In genomic region chr19:42079886-42080763, GRCh38 we compare ENCODE assay signal across 26 cellular contexts. TPM values are rescaled to one million over a fixed set of nuclear protein-coding genes. Genes with fewer than 3 reads are reported as not detected.
A peak's percentile ranks its signal among the peaks of the same experiment; 100 is the strongest.
DNase-seq lines count a peak whose midpoint lies in the region; ATAC-seq, FAIRE-seq and TF ChIP-seq lines count a peak whose summit lies in the region.
"Had no signal": no experiment of that assay in that cellular context is flagged by ENCODE, and none has a peak within 500 bp of the region (broad histone marks: within the 10 kb centered on the region; RNA-seq: fewer than 3 reads in every experiment).

No MANE protein-coding gene starts in this region.

- no peaks in the 10 kb centered on the region for H3K27me3 Mint-ChIP-seq in natural killer cell treated with Interleukin-12 subunit alpha and Interleukin-12 subunit beta and Interleukin-15 and Interleukin-18, amount 100 ng/mL, for 72 hours
- H3K27me3 Mint-ChIP-seq in natural killer cell (ENCODE audit: low read depth in 2 of 2) (no peaks in the 10 kb centered on the region), neural crest cell (ENCODE audit: low read depth) (no peaks in the 10 kb centered on the region)

- no peaks in the 10 kb centered on the region for H3K9me1 ChIP-seq in K562 (ENCODE audit: control insufficient read depth, insufficient read depth, low read length)

- H2AFZ ChIP-seq in K562 (ENCODE audit: low read depth, low read length), result no peak overlapping the region

- POLR2A ChIA-PET in K562 (lab: Yijun Ruan, JAX), result interaction anchor here (1.5 kb wide), 1 partner anchor 13 kb away, joined by 3 read pairs; no protein-coding TSS in a partner anchor

- H3K9me3 ChIP-seq in K562 (replicated peaks; ENCODE audit: control insufficient read depth, insufficient read depth, low read depth, low read length), result no peaks in the 10 kb centered on the region
- H3K9me3 ChIP-seq: BLaER1 had no signal

- H3K4me3 ChIP-seq in K562, result no peak overlapping the region
- H3K4me3 ChIP-seq: BLaER1 had no signal

- no peaks in the 10 kb centered on the region for H3K27me3 ChIP-seq in K562 (ENCODE audit: control insufficient read depth in 2 of 2, insufficient read depth in 2 of 2, low read length in 2 of 2)
- H3K27me3 ChIP-seq: BLaER1 had no signal

- TF ChIP-seq EP300 in K562 (IDR thresholded peaks at IDR 0.05; ENCODE audit: low read length), result no peak

- BruUV-seq in K562 (replicated peaks; lab: Mats Ljungman, UMichigan), result no TSS peak

- 96% methylated on average over 29 of the region's 44 CpGs for WGBS in K562 (ENCODE audit: insufficient coverage, low coverage, missing lambda C conversion rate)

- no peak overlapping the region; a peak in 1 of 4 replicates for H3K9ac ChIP-seq in K562 (ENCODE audit: insufficient read depth in 1 of 2, low read depth in 2 of 2, low read length in 2 of 2)
- H3K9ac ChIP-seq: BLaER1 had no signal

- H4K20me1 ChIP-seq in K562 (replicated peaks; ENCODE audit: control insufficient read depth, insufficient read depth, low read length), result peaks cover 17% of the 10 kb centered on the region

- no peak overlapping the region for H3K4me3 Mint-ChIP-seq in natural killer cell treated with Interleukin-12 subunit alpha and Interleukin-12 subunit beta and Interleukin-15 and Interleukin-18, amount 100 ng/mL, for 72 hours
- H3K4me3 Mint-ChIP-seq in natural killer cell (no peak overlapping the region), neural crest cell (peak overlapping the region; percentile 41)

- CTCF ChIA-PET in K562 (lab: Yijun Ruan, JAX; ENCODE audit: low intra/inter-chr PET ratio), result no interaction called here

- H3K36me3 Mint-ChIP-seq in natural killer cell treated with Interleukin-12 subunit alpha and Interleukin-12 subunit beta and Interleukin-15 and Interleukin-18, amount 100 ng/mL, for 72 hours, result peaks cover 9% of the 10 kb centered on the region
- H3K36me3 Mint-ChIP-seq in natural killer cell (no peaks in the 10 kb centered on the region), neural crest cell (ENCODE audit: low read depth) (peaks cover 15% of the 10 kb centered on the region)

- no peak for FAIRE-seq in K562 (lab: Jason Lieb, UNC)
- FAIRE-seq: A204.1, D721Med had no signal

- peaks cover 45% of the 10 kb centered on the region for H3K36me3 ChIP-seq in K562 (ENCODE audit: control insufficient read depth, insufficient read depth, low read length)

- intact Hi-C loops in natural killer cell (cut with micrococcal nuclease), result no loop called here
- intact Hi-C loops in K562 (cut with micrococcal nuclease), result no loop called here

- H3K27ac ChIP-seq in K562 (ENCODE audit: extremely low read depth, low read depth, low read length), result no peak overlapping the region
- H3K27ac ChIP-seq: BLaER1 had no signal

- no peak overlapping the region for H3K27ac Mint-ChIP-seq in natural killer cell treated with Interleukin-12 subunit alpha and Interleukin-12 subunit beta and Interleukin-15 and Interleukin-18, amount 100 ng/mL, for 72 hours
- H3K27ac Mint-ChIP-seq in natural killer cell (no peak overlapping the region), neural crest cell (ENCODE audit: unreplicated experiment) (no peak overlapping the region)
- H3K27ac Mint-ChIP-seq: CD4-positive, CD25-positive, alpha-beta regulatory T cell had no signal

- no peak for ATAC-seq in natural killer cell treated with Interleukin-12 subunit alpha and Interleukin-12 subunit beta and Interleukin-15 and Interleukin-18, amount 100 ng/mL, for 72 hours
- ATAC-seq in natural killer cell (no peak), K562 (no peak), GM18511 (IDR thresholded peaks at IDR 0.05; ENCODE audit: unreplicated experiment) (no peak), GM19455 (IDR thresholded peaks at IDR 0.05; ENCODE audit: unreplicated experiment) (no peak), HG02973 (IDR thresholded peaks at IDR 0.05; ENCODE audit: unreplicated experiment) (no peak)
- ATAC-seq: Panc1 had no signal

- peaks cover 11 to 36% of the 10 kb centered on the region in 2 experiments; a peak in 4 of 5 replicates for H3K4me1 ChIP-seq in K562 (replicated peaks in 1 of 2; ENCODE audit: control insufficient read depth in 2 of 2, insufficient read depth in 2 of 2, low read length in 2 of 2)

- TF ChIP-seq CTCF in natural killer cell (IDR thresholded peaks at IDR 0.05), result no peak
- no peak for TF ChIP-seq CTCF in K562 (IDR thresholded peaks at IDR 0.05 in 2 of 3, conservative IDR thresholded peaks at IDR 0.05 in 1 of 3; ENCODE audit: insufficient read depth in 2 of 3, low read depth in 1 of 3, low read length in 3 of 3)
- TF ChIP-seq CTCF in neural crest cell (conservative IDR thresholded peaks at IDR 0.05), result no peak

- H3K79me2 ChIP-seq in K562 (ENCODE audit: control insufficient read depth, insufficient read depth, low read length), result peaks cover 41% of the 10 kb centered on the region

- in situ Hi-C loops in K562 (cut with MboI), result no loop called here

- DNase-seq in natural killer cell treated with Interleukin-12 subunit alpha and Interleukin-12 subunit beta and Interleukin-15 and Interleukin-18, amount 100 ng/mL, for 72 hours (ENCODE audit: low spot score), result peak; percentile 53
- DNase-seq in natural killer cell, result no peak
- DNase-seq in K562 (ENCODE audit: extremely low read depth in 1 of 4, low spot score in 3 of 4), result no peak
- no peak for DNase-seq in neural crest cell (ENCODE audit: low read depth, low spot score)
- DNase-seq: CD4-positive, CD25-positive, alpha-beta regulatory T cell; DMS53; GOT3; HCEC 1CT; KBM-7; MM.1S; NCI-H1417; NCI-H1694; NCI-H2029 treated with DMSO at 0.1 percent for 48 hours; NCI-H2227 treated with DMSO at 0.1 percent for 48 hours; NCI-H510A; NCI-H69; SHP77 treated with DMSO at 0.1 percent for 48 hours had no signal

- no peak for TF ChIP-seq RAD21 in K562 (CRISPR knock-in tag; conservative IDR thresholded peaks at IDR 0.05 in 1 of 2, IDR thresholded peaks at IDR 0.05 in 1 of 2)

- H3K4me2 ChIP-seq in K562 (ENCODE audit: insufficient read depth, low read length), result no peak overlapping the region

- H3K9me3 Mint-ChIP-seq in natural killer cell treated with Interleukin-12 subunit alpha and Interleukin-12 subunit beta and Interleukin-15 and Interleukin-18, amount 100 ng/mL, for 72 hours, result no peaks in the 10 kb centered on the region
- H3K9me3 Mint-ChIP-seq in natural killer cell (no peaks in the 10 kb centered on the region), neural crest cell (no peaks in the 10 kb centered on the region)
- H3K9me3 Mint-ChIP-seq: CD4-positive, CD25-positive, alpha-beta regulatory T cell had no signal

- H3K4me1 Mint-ChIP-seq in natural killer cell treated with Interleukin-12 subunit alpha and Interleukin-12 subunit beta and Interleukin-15 and Interleukin-18, amount 100 ng/mL, for 72 hours (ENCODE audit: low read depth in 2 of 2), result peaks cover 34 to 41% of the 10 kb centered on the region in 2 donors
- H3K4me1 Mint-ChIP-seq in natural killer cell (peaks cover 43 to 44% of the 10 kb centered on the region in 2 donors), neural crest cell (peaks cover 36% of the 10 kb centered on the region)

- no peak for TF ChIP-seq POLR2A in K562 (conservative IDR thresholded peaks at IDR 0.05)

RNA-seq across cellular contexts. Expression of gene ZNF574, which starts 4.2 kb away (rescaled TPM):
- 10 to 100 TPM; 14.2 to 16.1 TPM for total RNA-seq in natural killer cell treated with Interleukin-12 subunit alpha and Interleukin-12 subunit beta and Interleukin-15 and Interleukin-18, amount 100 ng/mL, for 72 hours
- total RNA-seq in natural killer cell (10 to 100 TPM; 21.6 to 23.7 (median 23.1) TPM), K562 (2014; rRNA removed) (12.0 and 21.6 TPM in 2 replicates), K562 (2014; rRNA removed; fragmentation: Illumina TruSeq; extraction: Trizol) (1.9 and 2.6 TPM in 2 replicates), K562 (2015; rRNA removed; fragmentation: Illumina TruSeq; extraction: Trizol) (9.2 and 10.5 TPM in 2 replicates), K562 (2021) (20.7 and 21.0 TPM in 2 replicates), neural crest cell (25.6 and 26.0 TPM in 2 replicates)
- 6.5 and 25.2 TPM in 2 replicates for total RNA-seq in K562 (2011; cell fraction: chromatin; rRNA removed; ENCODE audit: low replicate concordance)
- 24.3 and 26.2 TPM in 2 replicates for total RNA-seq in K562 (2011; cell fraction: nucleolus; rRNA removed)
- 12.0 and 13.4 TPM in 2 replicates for total RNA-seq in K562 (2011; cell fraction: nucleoplasm; rRNA removed)
- polyA plus RNA-seq in K562 (2011; rRNA removed) (7.1 and 12.1 TPM in 2 replicates), K562 (2014; fragmentation: Illumina TruSeq; extraction: Trizol) (8.4 and 13.7 TPM in 2 replicates), K562 (2014; fragmentation: Nextera tagmentation; extraction: Ambion mirVana) (under 1 TPM; 0.24 to 0.34 TPM), K562 (2014; rRNA removed) (11.2 and 13.4 TPM in 2 replicates)
- polyA plus RNA-seq in K562 (2011; cell fraction: cytosol; rRNA removed), result 15.2 and 35.3 TPM in 2 replicates
- polyA plus RNA-seq in K562 (2011; cell fraction: nucleus; rRNA removed), result 9.6 and 17.8 TPM in 2 replicates
- polyA plus RNA-seq in K562 (2012), result 13.6 and 14.2 TPM in 2 replicates
- 7.1 and 9.8 TPM in 2 replicates for polyA minus RNA-seq in K562 (2011; rRNA and poly(A)+ RNA removed)
- 22.7 and 24.3 TPM in 2 replicates for polyA minus RNA-seq in K562 (2011; cell fraction: cytosol; rRNA and poly(A)+ RNA removed)
- polyA minus RNA-seq in K562 (2011; cell fraction: nucleus; rRNA and poly(A)+ RNA removed), result 11.4 and 14.6 TPM in 2 replicates

RNA-seq across cellular contexts. Expression of gene GRIK5, which starts 10.1 kb away (rescaled TPM):
- 1 to 10 TPM in 1 of 2 donors, under 1 TPM in 1; 0.21 to 1.0 TPM for total RNA-seq in natural killer cell treated with Interleukin-12 subunit alpha and Interleukin-12 subunit beta and Interleukin-15 and Interleukin-18, amount 100 ng/mL, for 72 hours
- total RNA-seq in natural killer cell, result 1 to 10 TPM in 1 of 3 donors, under 1 TPM in 1, not detected in 1; 0.31 to 2.1 TPM
- total RNA-seq in K562 (2011; cell fraction: chromatin; rRNA removed; ENCODE audit: low replicate concordance), result 0.12 and 1.3 TPM in 2 replicates
- total RNA-seq in K562 (2011; cell fraction: nucleolus; rRNA removed), result 0.50 and 0.53 TPM in 2 replicates
- 0.29 and 0.31 TPM in 2 replicates for total RNA-seq in K562 (2011; cell fraction: nucleoplasm; rRNA removed)
- 0.27 and 0.29 TPM in 2 replicates for total RNA-seq in K562 (2014; rRNA removed)
- 0.55 TPM in 1 of 2 replicates, not detected in the other for total RNA-seq in K562 (2014; rRNA removed; fragmentation: Illumina TruSeq; extraction: Trizol)
- 0.40 TPM in 1 of 2 replicates, not detected in the other for total RNA-seq in K562 (2015; rRNA removed; fragmentation: Illumina TruSeq; extraction: Trizol)
- 0.51 and 0.58 TPM in 2 replicates for total RNA-seq in K562 (2021)
- polyA plus RNA-seq in K562 (2011; rRNA removed), result 0.04 and 0.09 TPM in 2 replicates
- 0.04 and 0.06 TPM in 2 replicates for polyA plus RNA-seq in K562 (2011; cell fraction: cytosol; rRNA removed)
- polyA plus RNA-seq in K562 (2011; cell fraction: nucleus; rRNA removed), result 0.27 and 0.48 TPM in 2 replicates
- polyA plus RNA-seq in K562 (2012), result 0.34 and 11.2 TPM in 2 replicates
- 0.06 and 0.12 TPM in 2 replicates for polyA plus RNA-seq in K562 (2014; fragmentation: Illumina TruSeq; extraction: Trizol)
- not detected for polyA plus RNA-seq in K562 (2014; fragmentation: Nextera tagmentation; extraction: Ambion mirVana)
- polyA plus RNA-seq in K562 (2014; rRNA removed), result 0.04 and 0.27 TPM in 2 replicates
- 0.06 and 0.63 TPM in 2 replicates for polyA minus RNA-seq in K562 (2011; rRNA and poly(A)+ RNA removed)
- not detected in 2 replicates for polyA minus RNA-seq in K562 (2011; cell fraction: cytosol; rRNA and poly(A)+ RNA removed)
- 0.33 TPM in 1 of 2 replicates, not detected in the other for polyA minus RNA-seq in K562 (2011; cell fraction: nucleus; rRNA and poly(A)+ RNA removed)
- 3.7 and 3.8 TPM in 2 replicates for total RNA-seq in neural crest cell
- total RNA-seq: HT1080 had no signal

RNA-seq across cellular contexts. Expression of gene POU2F2, which starts 52.1 kb away (rescaled TPM):
- 10 to 100 TPM; 21.6 to 30.5 TPM for total RNA-seq in natural killer cell treated with Interleukin-12 subunit alpha and Interleukin-12 subunit beta and Interleukin-15 and Interleukin-18, amount 100 ng/mL, for 72 hours
- 10 to 100 TPM; 27.3 to 40.8 (median 29.3) TPM for total RNA-seq in natural killer cell
- total RNA-seq in K562 (2011; cell fraction: chromatin; rRNA removed; ENCODE audit: low replicate concordance), result 0.88 and 0.93 TPM in 2 replicates
- total RNA-seq in K562 (2011; cell fraction: nucleolus; rRNA removed), result 0.39 and 0.50 TPM in 2 replicates
- total RNA-seq in K562 (2011; cell fraction: nucleoplasm; rRNA removed), result 0.44 and 0.76 TPM in 2 replicates
- 0.14 and 0.37 TPM in 2 replicates for total RNA-seq in K562 (2014; rRNA removed)
- total RNA-seq in K562 (2014; rRNA removed; fragmentation: Illumina TruSeq; extraction: Trizol), result 0.03 and 0.07 TPM in 2 replicates
- total RNA-seq in K562 (2015; rRNA removed; fragmentation: Illumina TruSeq; extraction: Trizol), result 0.14 and 0.19 TPM in 2 replicates
- total RNA-seq in K562 (2021), result 0.56 and 0.60 TPM in 2 replicates
- polyA plus RNA-seq in K562 (2011; rRNA removed), result 0.26 and 0.28 TPM in 2 replicates
- 0.12 and 0.46 TPM in 2 replicates for polyA plus RNA-seq in K562 (2011; cell fraction: cytosol; rRNA removed)
- 0.88 and 1.2 TPM in 2 replicates for polyA plus RNA-seq in K562 (2011; cell fraction: nucleus; rRNA removed)
- 0.33 and 0.73 TPM in 2 replicates for polyA plus RNA-seq in K562 (2012)
- polyA plus RNA-seq in K562 (2014; fragmentation: Illumina TruSeq; extraction: Trizol), result 0.42 and 0.68 TPM in 2 replicates
- polyA plus RNA-seq in K562 (2014; fragmentation: Nextera tagmentation; extraction: Ambion mirVana), result under 1 TPM; 0.03 TPM
- 0.61 and 1.1 TPM in 2 replicates for polyA plus RNA-seq in K562 (2014; rRNA removed)
- 0.11 and 0.12 TPM in 2 replicates for polyA minus RNA-seq in K562 (2011; rRNA and poly(A)+ RNA removed)
- polyA minus RNA-seq in K562 (2011; cell fraction: cytosol; rRNA and poly(A)+ RNA removed), result not detected in 2 replicates
- 0.40 and 0.56 TPM in 2 replicates for polyA minus RNA-seq in K562 (2011; cell fraction: nucleus; rRNA and poly(A)+ RNA removed)
- 2.3 and 2.5 TPM in 2 replicates for total RNA-seq in neural crest cell
- total RNA-seq: G401 had no signal
